ENCODE assay signal across 19 cellular contexts in the genomic region with DNA sequence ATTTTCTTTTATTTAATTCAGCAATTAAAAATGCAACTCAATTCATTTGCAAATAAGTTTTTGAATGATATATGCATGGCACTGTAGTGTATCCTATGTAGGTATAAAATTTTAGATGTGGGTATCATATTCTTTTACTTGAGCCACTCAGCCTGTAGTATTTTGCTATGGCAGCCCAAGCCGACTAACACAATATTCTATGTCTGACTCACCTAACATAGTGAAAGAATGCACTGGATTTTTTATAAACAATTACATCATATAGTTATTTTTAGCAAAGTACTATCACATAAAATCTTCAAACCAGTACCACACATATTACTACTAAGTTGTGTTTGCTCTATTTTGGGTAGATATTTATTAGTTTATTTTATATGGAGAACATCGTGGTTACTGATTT. TPM values are rescaled to one million over a fixed set of nuclear protein-coding genes. Genes with fewer than 3 reads are reported as not detected.
DNase-seq lines count a peak whose midpoint lies in the region; ATAC-seq, FAIRE-seq and TF ChIP-seq lines count a peak whose summit lies in the region.
"Had no signal": no experiment of that assay in that cellular context is flagged by ENCODE, and none has a peak within 500 bp of the region (broad histone marks: within the 10 kb centered on the region; RNA-seq: fewer than 3 reads in every experiment).

No MANE protein-coding gene starts in this region.

- no peaks in the 10 kb centered on the region for H3K36me3 Mint-ChIP-seq in astrocyte (ENCODE audit: low read depth, unreplicated experiment)
- H3K36me3 Mint-ChIP-seq: activated naive CD4-positive, alpha-beta T cell treated with anti-CD3 and anti-CD28 coated beads, Interleukin-2, amount 10 ng/mL, durations not matched to agents 7 days and 5 days; stimulated activated effector memory CD8-positive, alpha-beta T cell treated with anti-CD3 and anti-CD28 coated beads, Interleukin-12 subunit alpha, Interleukin-12 subunit beta, amount 100 ng/mL, for 72 hours; type B pancreatic cell had no signal

- no peaks in the 10 kb centered on the region for H3K27me3 Mint-ChIP-seq in astrocyte (ENCODE audit: low read depth, unreplicated experiment)
- H3K27me3 Mint-ChIP-seq: activated naive CD4-positive, alpha-beta T cell treated with anti-CD3 and anti-CD28 coated beads, Interleukin-2, amount 10 ng/mL, durations not matched to agents 7 days and 5 days; type B pancreatic cell had no signal

- H3K4me1 Mint-ChIP-seq in astrocyte (ENCODE audit: low read depth, unreplicated experiment): peaks cover 6% of the 10 kb centered on the region
- H3K4me1 Mint-ChIP-seq: activated naive CD4-positive, alpha-beta T cell treated with anti-CD3 and anti-CD28 coated beads, Interleukin-2, amount 10 ng/mL, durations not matched to agents 7 days and 5 days; stimulated activated effector memory CD8-positive, alpha-beta T cell treated with anti-CD3 and anti-CD28 coated beads, Interleukin-12 subunit alpha, Interleukin-12 subunit beta, amount 100 ng/mL, for 72 hours had no signal

- ATAC-seq in foreskin keratinocyte (peak; percentile 82), HG03442 (IDR thresholded peaks at IDR 0.05; ENCODE audit: unreplicated experiment) (no peak)
- ATAC-seq: sciatic nerve; stimulated activated effector memory CD8-positive, alpha-beta T cell treated with anti-CD3 and anti-CD28 coated beads, Interleukin-12 subunit alpha, Interleukin-12 subunit beta, amount 100 ng/mL, for 72 hours had no signal

- no peaks in the 10 kb centered on the region for H3K9me3 ChIP-seq in astrocyte (ENCODE audit: insufficient read depth, low read depth, low read length)

- no peak overlapping the region for H3K9ac ChIP-seq in astrocyte (ENCODE audit: low read length)

- peak; percentile 24 for DNase-seq in AG04449 (ENCODE audit: low read depth, low spot score)
- peak; percentile 65 for DNase-seq in HT1080 (ENCODE audit: low read depth)
- peak; percentile 72 for DNase-seq in astrocyte (ENCODE audit: low read depth)
- DNase-seq in foreskin keratinocyte: peak in 1 of 2 donors; percentile 44
- DNase-seq in HK-2 (ENCODE audit: unreplicated experiment): no peak
- DNase-seq in NOMO-1 (lab: John Stamatoyannopoulos, UW; ENCODE audit: unreplicated experiment in 2 of 2): no peak
- DNase-seq in coronary artery (ENCODE audit: low spot score): no peak
- DNase-seq: activated naive CD4-positive, alpha-beta T cell treated with anti-CD3 and anti-CD28 coated beads, Interleukin-2, amount 10 ng/mL, durations not matched to agents 7 days and 5 days; COR-L47; NCI-H187 treated with DMSO at 0.1 percent for 48 hours; NCI-H510A treated with DMSO at 0.1 percent for 48 hours had no signal

- no peaks in the 10 kb centered on the region for H3K9me3 Mint-ChIP-seq in astrocyte (ENCODE audit: unreplicated experiment)
- H3K9me3 Mint-ChIP-seq: activated naive CD4-positive, alpha-beta T cell treated with anti-CD3 and anti-CD28 coated beads, Interleukin-2, amount 10 ng/mL, durations not matched to agents 7 days and 5 days; stimulated activated effector memory CD8-positive, alpha-beta T cell treated with anti-CD3 and anti-CD28 coated beads, Interleukin-12 subunit alpha, Interleukin-12 subunit beta, amount 100 ng/mL, for 72 hours; T-helper 1 cell treated with Interleukin-12 subunit alpha and Interleukin-12 subunit beta and Interleukin-4 antibody, amounts not matched to agents 30 μg/mL and 1 μg/mL, for 36 hours; type B pancreatic cell had no signal

- no peaks in the 10 kb centered on the region for H4K20me1 ChIP-seq in astrocyte (ENCODE audit: insufficient read depth, low read length)

- H2AFZ ChIP-seq in astrocyte (ENCODE audit: low read depth, low read length): no peak overlapping the region

- no peak for TF ChIP-seq CTCF in AG04449 (IDR thresholded peaks at IDR 0.05; ENCODE audit: insufficient read depth, low read length, missing control alignments)
- no peak for TF ChIP-seq CTCF in astrocyte (IDR thresholded peaks at IDR 0.05; ENCODE audit: insufficient read depth, low read depth, low read length)
- no peak for TF ChIP-seq CTCF in foreskin keratinocyte (conservative IDR thresholded peaks at IDR 0.05)
- TF ChIP-seq CTCF in coronary artery (IDR thresholded peaks at IDR 0.05): no peak

- no peak overlapping the region for H3K4me3 Mint-ChIP-seq in astrocyte (ENCODE audit: unreplicated experiment)
- H3K4me3 Mint-ChIP-seq: activated naive CD4-positive, alpha-beta T cell treated with anti-CD3 and anti-CD28 coated beads, Interleukin-2, amount 10 ng/mL, durations not matched to agents 7 days and 5 days; stimulated activated effector memory CD8-positive, alpha-beta T cell treated with anti-CD3 and anti-CD28 coated beads, Interleukin-12 subunit alpha, Interleukin-12 subunit beta, amount 100 ng/mL, for 72 hours; T-helper 1 cell treated with Interleukin-12 subunit alpha and Interleukin-12 subunit beta and Interleukin-4 antibody, amounts not matched to agents 30 μg/mL and 1 μg/mL, for 36 hours; type B pancreatic cell had no signal

- H3K79me2 ChIP-seq in astrocyte (ENCODE audit: insufficient read depth, low read length): no peaks in the 10 kb centered on the region

- H3K4me3 ChIP-seq in AG04449 (ENCODE audit: low read depth, low read length) (no peak overlapping the region), astrocyte (ENCODE audit: insufficient read depth, low read depth, low read length) (no peak overlapping the region), coronary artery (no peak overlapping the region)
- H3K4me3 ChIP-seq: lung had no signal

- H3K27ac Mint-ChIP-seq in astrocyte (ENCODE audit: unreplicated experiment): peak overlapping the region; percentile 47
- H3K27ac Mint-ChIP-seq: activated naive CD4-positive, alpha-beta T cell treated with anti-CD3 and anti-CD28 coated beads, Interleukin-2, amount 10 ng/mL, durations not matched to agents 7 days and 5 days; stimulated activated effector memory CD8-positive, alpha-beta T cell treated with anti-CD3 and anti-CD28 coated beads, Interleukin-12 subunit alpha, Interleukin-12 subunit beta, amount 100 ng/mL, for 72 hours; T-helper 1 cell treated with Interleukin-12 subunit alpha and Interleukin-12 subunit beta and Interleukin-4 antibody, amounts not matched to agents 30 μg/mL and 1 μg/mL, for 36 hours; type B pancreatic cell had no signal

- no peaks in the 10 kb centered on the region for H3K27me3 ChIP-seq in astrocyte (ENCODE audit: insufficient read depth, low read length)
- no peaks in the 10 kb centered on the region for H3K27me3 ChIP-seq in foreskin keratinocyte

- CTCF ChIA-PET in AG04449 (lab: Yijun Ruan, JAX): no interaction called here

- no peak for FAIRE-seq in astrocyte (lab: Jason Lieb, UNC)

- H3K36me3 ChIP-seq in astrocyte (ENCODE audit: insufficient read depth, low read length): no peaks in the 10 kb centered on the region

- peaks cover 3% of the 10 kb centered on the region for H3K4me1 ChIP-seq in astrocyte (ENCODE audit: insufficient read depth, low read length)
- H3K4me1 ChIP-seq in foreskin keratinocyte: no peaks in the 10 kb centered on the region

- H3K27ac ChIP-seq in astrocyte (ENCODE audit: low read depth, low read length) (peak overlapping the region; percentile 27), foreskin keratinocyte (no peak overlapping the region), coronary artery (no peak overlapping the region)

- H3K4me2 ChIP-seq in astrocyte (ENCODE audit: low read length): no peak overlapping the region

- POLR2A ChIA-PET in AG04449 (lab: Yijun Ruan, JAX): no interaction called here

RNA-seq across cellular contexts. Expression of a gene that starts 21.9 kb away (rescaled TPM):
- not detected in 2 replicates for total RNA-seq in HT1080 (2014; rRNA removed; shearing (Covaris generic))
- not detected in 2 replicates for polyA plus RNA-seq in HT1080 (2015; cell fraction: cytosol; rRNA removed)
- polyA plus RNA-seq in HT1080 (2015; cell fraction: nucleus; rRNA removed): not detected in 2 replicates
- 0.27 and 0.53 TPM in 2 replicates for total RNA-seq in astrocyte
- total RNA-seq in foreskin keratinocyte: not detected in 2 replicates
- not detected in 2 replicates for polyA plus RNA-seq in foreskin keratinocyte
- total RNA-seq: A673, chondrocyte had no signal
- polyA plus RNA-seq: lung had no signal

Comparison
In these comparisons a context has a peak if more than half of its experiments do, and no peak if none do; other contexts are left out.
1. DNase-seq: peak in AG04449 (single experiment), HT1080 (single experiment) and astrocyte (single experiment); none in HK-2 (single experiment), NOMO-1 (0 of 2) and coronary artery (single experiment).